1 cellular context compared by ENCODE assay signal in genomic region chr9:792331-793260, GRCh38.
TF ChIP-seq lines count a peak whose summit lies in the region.

No MANE protein-coding gene starts in this region.

TF ChIP-seq in HepG2, 621 proteins besides CTCF, POLR2A, EP300 and RAD21 (continued from another document and continues in another):
- TF ChIP-seq, protein P1, sequence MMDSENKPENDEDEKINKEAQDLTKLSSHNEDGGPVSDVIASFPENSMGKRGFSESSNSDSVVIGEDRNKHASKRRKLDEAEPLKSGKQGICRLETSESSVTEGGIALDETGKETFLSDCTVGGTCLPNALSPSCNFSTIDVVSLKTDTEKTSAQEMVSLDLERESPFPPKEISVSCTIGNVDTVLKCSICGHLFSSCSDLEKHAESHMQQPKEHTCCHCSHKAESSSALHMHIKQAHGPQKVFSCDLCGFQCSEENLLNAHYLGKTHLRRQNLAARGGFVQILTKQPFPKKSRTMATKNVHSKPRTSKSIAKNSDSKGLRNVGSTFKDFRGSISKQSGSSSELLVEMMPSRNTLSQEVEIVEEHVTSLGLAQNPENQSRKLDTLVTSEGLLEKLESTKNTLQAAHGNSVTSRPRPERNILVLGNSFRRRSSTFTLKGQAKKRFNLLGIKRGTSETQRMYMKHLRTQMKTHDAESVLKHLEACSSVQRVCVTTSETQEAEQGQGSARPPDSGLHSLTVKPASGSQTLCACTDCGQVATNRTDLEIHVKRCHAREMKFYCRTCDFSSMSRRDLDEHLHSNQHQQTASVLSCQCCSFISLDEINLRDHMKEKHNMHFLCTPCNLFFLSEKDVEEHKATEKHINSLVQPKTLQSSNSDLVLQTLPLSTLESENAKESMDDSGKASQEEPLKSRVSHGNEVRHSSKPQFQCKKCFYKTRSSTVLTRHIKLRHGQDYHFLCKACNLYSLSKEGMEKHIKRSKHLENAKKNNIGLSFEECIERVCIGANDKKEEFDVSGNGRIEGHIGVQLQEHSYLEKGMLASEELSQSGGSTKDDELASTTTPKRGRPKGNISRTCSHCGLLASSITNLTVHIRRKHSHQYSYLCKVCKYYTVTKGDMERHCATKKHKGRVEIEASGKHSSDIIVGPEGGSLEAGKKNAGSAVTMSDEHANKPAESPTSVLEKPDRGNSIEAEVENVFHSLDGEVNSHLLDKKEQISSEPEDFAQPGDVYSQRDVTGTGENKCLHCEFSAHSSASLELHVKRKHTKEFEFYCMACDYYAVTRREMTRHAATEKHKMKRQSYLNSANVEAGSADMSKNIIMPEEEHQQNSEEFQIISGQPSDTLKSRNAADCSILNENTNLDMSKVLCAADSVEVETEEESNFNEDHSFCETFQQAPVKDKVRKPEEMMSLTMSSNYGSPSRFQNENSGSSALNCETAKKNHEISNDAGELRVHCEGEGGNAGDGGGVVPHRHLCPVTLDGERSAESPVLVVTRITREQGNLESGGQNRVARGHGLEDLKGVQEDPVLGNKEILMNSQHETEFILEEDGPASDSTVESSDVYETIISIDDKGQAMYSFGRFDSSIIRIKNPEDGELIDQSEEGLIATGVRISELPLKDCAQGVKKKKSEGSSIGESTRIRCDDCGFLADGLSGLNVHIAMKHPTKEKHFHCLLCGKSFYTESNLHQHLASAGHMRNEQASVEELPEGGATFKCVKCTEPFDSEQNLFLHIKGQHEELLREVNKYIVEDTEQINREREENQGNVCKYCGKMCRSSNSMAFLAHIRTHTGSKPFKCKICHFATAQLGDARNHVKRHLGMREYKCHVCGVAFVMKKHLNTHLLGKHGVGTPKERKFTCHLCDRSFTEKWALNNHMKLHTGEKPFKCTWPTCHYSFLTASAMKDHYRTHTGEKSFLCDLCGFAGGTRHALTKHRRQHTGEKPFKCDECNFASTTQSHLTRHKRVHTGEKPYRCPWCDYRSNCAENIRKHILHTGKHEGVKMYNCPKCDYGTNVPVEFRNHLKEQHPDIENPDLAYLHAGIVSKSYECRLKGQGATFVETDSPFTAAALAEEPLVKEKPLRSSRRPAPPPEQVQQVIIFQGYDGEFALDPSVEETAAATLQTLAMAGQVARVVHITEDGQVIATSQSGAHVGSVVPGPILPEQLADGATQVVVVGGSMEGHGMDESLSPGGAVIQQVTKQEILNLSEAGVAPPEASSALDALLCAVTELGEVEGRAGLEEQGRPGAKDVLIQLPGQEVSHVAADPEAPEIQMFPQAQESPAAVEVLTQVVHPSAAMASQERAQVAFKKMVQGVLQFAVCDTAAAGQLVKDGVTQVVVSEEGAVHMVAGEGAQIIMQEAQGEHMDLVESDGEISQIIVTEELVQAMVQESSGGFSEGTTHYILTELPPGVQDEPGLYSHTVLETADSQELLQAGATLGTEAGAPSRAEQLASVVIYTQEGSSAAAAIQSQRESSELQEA (CRISPR knock-in tag; IDR thresholded peaks at IDR 0.05; ENCODE audit: not compliant biosample characterization) = no peak
- TF ChIP-seq ZNF335 (CRISPR knock-in tag; IDR thresholded peaks at IDR 0.05) (no peak), SMAD3 (CRISPR knock-in tag; IDR thresholded peaks at IDR 0.05) (peak; percentile 41; the same call in 1 of the 2 replicates), SALL2 (CRISPR knock-in tag; IDR thresholded peaks at IDR 0.05) (no peak), ISX (CRISPR knock-in tag; conservative IDR thresholded peaks at IDR 0.05) (0 out of 2 replicates have a peak, but pooled peaks have one; percentile 35), ZNF609 (CRISPR knock-in tag; IDR thresholded peaks at IDR 0.05; ENCODE audit: borderline replicate concordance) (no peak), ZNF12 (CRISPR knock-in tag; IDR thresholded peaks at IDR 0.05) (peak; percentile 47; the same call in 1 of the 2 replicates), SP5 (CRISPR knock-in tag; IDR thresholded peaks at IDR 0.05; ENCODE audit: borderline replicate concordance, low read depth) (no peak), CHCHD3 (CRISPR knock-in tag; IDR thresholded peaks at IDR 0.05) (no peak), POLR2AphosphoS2 (IDR thresholded peaks at IDR 0.05; ENCODE audit: low read depth, low read length) (no peak), RORA (CRISPR knock-in tag; IDR thresholded peaks at IDR 0.05) (no peak), EEA1 (CRISPR knock-in tag; IDR thresholded peaks at IDR 0.05; ENCODE audit: borderline replicate concordance) (no peak), NKX3-1 (CRISPR knock-in tag; IDR thresholded peaks at IDR 0.05) (no peak), ZUFSP (CRISPR knock-in tag; IDR thresholded peaks at IDR 0.05; ENCODE audit: borderline replicate concordance) (no peak), ZFP1 (CRISPR knock-in tag; IDR thresholded peaks at IDR 0.05) (no peak), DBP (CRISPR knock-in tag; IDR thresholded peaks at IDR 0.05; ENCODE audit: not compliant biosample characterization) (no peak), PITX1 (CRISPR knock-in tag; IDR thresholded peaks at IDR 0.05) (no peak), MED8 (CRISPR knock-in tag; IDR thresholded peaks at IDR 0.05; ENCODE audit: insufficient replicate concordance) (no peak), KLF11 (CRISPR knock-in tag; IDR thresholded peaks at IDR 0.05) (no peak), NCOA2 (CRISPR knock-in tag; IDR thresholded peaks at IDR 0.05) (peak; percentile 45; the same call in 1 of the 2 replicates), SIX4 (CRISPR knock-in tag; IDR thresholded peaks at IDR 0.05) (no peak), HMG20B (CRISPR knock-in tag; conservative IDR thresholded peaks at IDR 0.05) (no peak), ZBTB42 (CRISPR knock-in tag; IDR thresholded peaks at IDR 0.05) (no peak), ZNF644 (CRISPR knock-in tag; IDR thresholded peaks at IDR 0.05; ENCODE audit: low read depth) (0 out of 2 replicates have a peak, but pooled peaks have one; percentile 11), ZNF263 (CRISPR knock-in tag; IDR thresholded peaks at IDR 0.05) (no peak)
- TF ChIP-seq, protein P2, sequence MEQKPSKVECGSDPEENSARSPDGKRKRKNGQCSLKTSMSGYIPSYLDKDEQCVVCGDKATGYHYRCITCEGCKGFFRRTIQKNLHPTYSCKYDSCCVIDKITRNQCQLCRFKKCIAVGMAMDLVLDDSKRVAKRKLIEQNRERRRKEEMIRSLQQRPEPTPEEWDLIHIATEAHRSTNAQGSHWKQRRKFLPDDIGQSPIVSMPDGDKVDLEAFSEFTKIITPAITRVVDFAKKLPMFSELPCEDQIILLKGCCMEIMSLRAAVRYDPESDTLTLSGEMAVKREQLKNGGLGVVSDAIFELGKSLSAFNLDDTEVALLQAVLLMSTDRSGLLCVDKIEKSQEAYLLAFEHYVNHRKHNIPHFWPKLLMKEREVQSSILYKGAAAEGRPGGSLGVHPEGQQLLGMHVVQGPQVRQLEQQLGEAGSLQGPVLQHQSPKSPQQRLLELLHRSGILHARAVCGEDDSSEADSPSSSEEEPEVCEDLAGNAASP (CRISPR knock-in tag; IDR thresholded peaks at IDR 0.05; ENCODE audit: borderline replicate concordance) = no peak
- TF ChIP-seq, protein P3, sequence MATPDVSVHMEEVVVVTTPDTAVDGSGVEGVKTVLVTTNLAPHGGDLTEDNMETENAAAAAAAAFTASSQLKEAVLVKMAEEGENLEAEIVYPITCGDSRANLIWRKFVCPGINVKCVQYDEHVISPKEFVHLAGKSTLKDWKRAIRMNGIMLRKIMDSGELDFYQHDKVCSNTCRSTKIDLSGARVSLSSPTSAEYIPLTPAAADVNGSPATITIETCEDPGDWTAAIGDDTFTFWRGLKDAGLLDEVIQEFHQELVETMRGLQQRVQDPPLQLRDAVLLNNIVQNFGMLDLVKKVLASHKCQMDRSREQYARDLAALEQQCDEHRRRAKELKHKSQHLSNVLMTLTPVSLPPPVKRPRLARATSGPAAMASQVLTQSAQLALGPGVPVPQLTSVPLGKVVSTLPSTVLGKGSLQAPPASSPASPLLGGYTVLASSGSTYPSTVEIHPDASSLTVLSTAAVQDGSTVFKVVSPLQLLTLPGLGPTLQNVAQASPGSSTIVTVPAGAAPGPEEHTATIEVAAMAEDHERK (CRISPR knock-in tag; IDR thresholded peaks at IDR 0.05; ENCODE audit: low read depth) = no peak
- TF ChIP-seq, protein P4, sequence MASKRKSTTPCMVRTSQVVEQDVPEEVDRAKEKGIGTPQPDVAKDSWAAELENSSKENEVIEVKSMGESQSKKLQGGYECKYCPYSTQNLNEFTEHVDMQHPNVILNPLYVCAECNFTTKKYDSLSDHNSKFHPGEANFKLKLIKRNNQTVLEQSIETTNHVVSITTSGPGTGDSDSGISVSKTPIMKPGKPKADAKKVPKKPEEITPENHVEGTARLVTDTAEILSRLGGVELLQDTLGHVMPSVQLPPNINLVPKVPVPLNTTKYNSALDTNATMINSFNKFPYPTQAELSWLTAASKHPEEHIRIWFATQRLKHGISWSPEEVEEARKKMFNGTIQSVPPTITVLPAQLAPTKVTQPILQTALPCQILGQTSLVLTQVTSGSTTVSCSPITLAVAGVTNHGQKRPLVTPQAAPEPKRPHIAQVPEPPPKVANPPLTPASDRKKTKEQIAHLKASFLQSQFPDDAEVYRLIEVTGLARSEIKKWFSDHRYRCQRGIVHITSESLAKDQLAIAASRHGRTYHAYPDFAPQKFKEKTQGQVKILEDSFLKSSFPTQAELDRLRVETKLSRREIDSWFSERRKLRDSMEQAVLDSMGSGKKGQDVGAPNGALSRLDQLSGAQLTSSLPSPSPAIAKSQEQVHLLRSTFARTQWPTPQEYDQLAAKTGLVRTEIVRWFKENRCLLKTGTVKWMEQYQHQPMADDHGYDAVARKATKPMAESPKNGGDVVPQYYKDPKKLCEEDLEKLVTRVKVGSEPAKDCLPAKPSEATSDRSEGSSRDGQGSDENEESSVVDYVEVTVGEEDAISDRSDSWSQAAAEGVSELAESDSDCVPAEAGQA (IDR thresholded peaks at IDR 0.05; ENCODE audit: low read depth) = no peak
- TF ChIP-seq, protein P4 (CRISPR knock-in tag; IDR thresholded peaks at IDR 0.05; ENCODE audit: borderline replicate concordance) = no peak
- TF ChIP-seq, protein P5, sequence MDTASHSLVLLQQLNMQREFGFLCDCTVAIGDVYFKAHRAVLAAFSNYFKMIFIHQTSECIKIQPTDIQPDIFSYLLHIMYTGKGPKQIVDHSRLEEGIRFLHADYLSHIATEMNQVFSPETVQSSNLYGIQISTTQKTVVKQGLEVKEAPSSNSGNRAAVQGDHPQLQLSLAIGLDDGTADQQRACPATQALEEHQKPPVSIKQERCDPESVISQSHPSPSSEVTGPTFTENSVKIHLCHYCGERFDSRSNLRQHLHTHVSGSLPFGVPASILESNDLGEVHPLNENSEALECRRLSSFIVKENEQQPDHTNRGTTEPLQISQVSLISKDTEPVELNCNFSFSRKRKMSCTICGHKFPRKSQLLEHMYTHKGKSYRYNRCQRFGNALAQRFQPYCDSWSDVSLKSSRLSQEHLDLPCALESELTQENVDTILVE (CRISPR knock-in tag; IDR thresholded peaks at IDR 0.05) = no peak
